ENCODE assay signal across 8 cellular contexts in genomic region chr2:199228887-199229819, GRCh38.
A peak's percentile ranks its signal among the peaks of the same experiment; 100 is the strongest.
DNase-seq lines count a peak whose midpoint lies in the region; ATAC-seq and TF ChIP-seq lines count a peak whose summit lies in the region.

No MANE protein-coding gene starts in this region.

- peak; percentile 85 for ATAC-seq in HG02763 (IDR thresholded peaks at IDR 0.05; ENCODE audit: unreplicated experiment)
- ATAC-seq in left ventricle myocardium superior = no peak

- peak in 2 of 3 experiments; percentile 0 to 5 for DNase-seq in activated CD8-positive, alpha-beta memory T cell treated with anti-CD3 and anti-CD28 coated beads for 48 hours (ENCODE audit: low read depth in 2 of 3, low spot score in 2 of 3)
- no peak for DNase-seq in activated CD8-positive, alpha-beta memory T cell treated with anti-CD3 and anti-CD28 coated beads, Interleukin-2, amount 50 U/mL, for 48 hours
- peak; percentile 88 for DNase-seq in NOMO-1 treated with DMSO at 0.1 percent for 48 hours (lab: John Stamatoyannopoulos, UW; ENCODE audit: unreplicated experiment)
- DNase-seq in epithelial cell of proximal tubule (ENCODE audit: low read depth) = peak; percentile 59
- no peak for DNase-seq in left ventricle myocardium superior
- DNase-seq in NCI-H2081 treated with DMSO at 0.1 percent for 48 hours (lab: John Stamatoyannopoulos, UW) = no peak
- DNase-seq in NCI-H187 (lab: John Stamatoyannopoulos, UW) = no peak

- no peak overlapping the region for H3K4me3 ChIP-seq in epithelial cell of proximal tubule (ENCODE audit: low read depth, low read length)

- TF ChIP-seq CTCF in epithelial cell of proximal tubule (conservative IDR thresholded peaks at IDR 0.05; ENCODE audit: low read depth, low read length) = no peak

- intact Hi-C loops in left ventricle myocardium superior (cut with micrococcal nuclease) = no loop called here

Comparison
In these comparisons a context has a peak if more than half of its experiments do, and no peak if none do; other contexts are left out.
1. DNase-seq: peak in activated CD8-positive, alpha-beta memory T cell treated with anti-CD3 and anti-CD28 coated beads for 48 hours (2 of 3), NOMO-1 treated with DMSO at 0.1 percent for 48 hours (single experiment) and epithelial cell of proximal tubule (single experiment); none in activated CD8-positive, alpha-beta memory T cell treated with anti-CD3 and anti-CD28 coated beads, Interleukin-2, amount 50 U/mL, for 48 hours (single experiment), left ventricle myocardium superior (single experiment), NCI-H2081 treated with DMSO at 0.1 percent for 48 hours (single experiment) and NCI-H187 (0 of 2).